Comparison of ENCODE assay signal across 8 cellular contexts in the genomic region with DNA sequence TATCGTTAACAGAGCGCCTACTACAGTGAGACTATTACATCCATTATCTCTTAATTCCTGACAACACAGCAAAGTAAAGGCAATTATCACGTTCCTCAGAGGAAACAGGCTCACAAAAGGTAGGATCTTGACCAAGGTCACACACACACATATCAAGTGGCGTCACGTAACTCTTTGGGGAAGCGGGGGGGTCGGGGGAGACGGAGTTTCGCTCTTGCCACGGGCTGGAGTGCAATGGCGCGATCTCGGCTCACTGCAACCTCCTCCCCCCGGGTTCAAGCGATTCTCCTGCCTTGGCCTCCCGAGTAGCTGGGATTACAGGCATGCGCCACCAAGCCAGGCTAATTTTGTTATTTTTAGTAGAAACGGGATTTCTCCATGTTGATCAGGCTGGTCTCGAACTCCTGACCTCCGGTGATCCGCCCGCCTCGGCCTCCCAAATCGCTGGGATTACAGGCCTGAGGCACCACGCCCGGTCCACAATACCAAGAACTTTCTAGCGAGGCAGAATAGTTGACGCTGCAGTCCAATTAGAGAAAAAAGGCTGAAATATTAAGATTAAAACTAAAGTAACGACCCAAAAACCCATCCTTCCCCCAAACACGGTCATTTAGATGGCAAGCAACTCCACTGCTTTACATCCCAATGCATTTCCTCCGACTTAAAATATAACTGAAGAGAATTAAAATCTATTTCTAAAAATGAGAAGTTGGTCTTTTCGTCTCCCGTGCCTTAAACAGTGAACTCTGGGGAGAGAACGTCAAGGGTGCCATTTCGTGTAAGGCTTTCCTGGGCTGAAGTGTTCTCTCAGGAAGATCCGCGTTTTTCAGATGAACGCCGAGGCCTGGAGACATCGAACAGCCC. TPM values are rescaled to one million over a fixed set of nuclear protein-coding genes. Genes with fewer than 3 reads are reported as not detected.
DNase-seq lines count a peak whose midpoint lies in the region; ATAC-seq and TF ChIP-seq lines count a peak whose summit lies in the region.

No MANE protein-coding gene starts in this region.

- peak overlapping the region; percentile 99 to 100 (median 99) for H3K27ac ChIP-seq in esophagus muscularis mucosa (replicated peaks in 1 of 4)
- H3K27ac ChIP-seq in thyroid gland = peak overlapping the region; percentile 100

- peak; percentile 55 for DNase-seq in GM10266 (ENCODE audit: extremely low spot score)
- peak; percentile 14 for DNase-seq in NCI-H2227 (lab: John Stamatoyannopoulos, UW; ENCODE audit: unreplicated experiment)
- DNase-seq in activated CD8-positive, alpha-beta memory T cell treated with anti-CD3 and anti-CD28 coated beads, Interleukin-2, amount 50 U/mL, for 1 hour (ENCODE audit: extremely low read depth) = peak; percentile 14
- DNase-seq in esophagus muscularis mucosa (ENCODE audit: extremely low spot score) = no peak
- peak; percentile 60 to 63 for DNase-seq in thyroid gland
- no peak for DNase-seq in NCI-H2107 treated with DMSO at 0.1 percent for 48 hours (lab: John Stamatoyannopoulos, UW; ENCODE audit: unreplicated experiment)

- WGBS in esophagus muscularis mucosa = under 1% methylated on average over 35 of the region's 40 CpGs
- WGBS in thyroid gland, 2 donors = 2% methylated on average over 38 of the region's 40 CpGs

- TF ChIP-seq CTCF in GM10266 (IDR thresholded peaks at IDR 0.05; ENCODE audit: control insufficient read depth, insufficient read depth, low read depth, missing control alignments) (no peak), esophagus muscularis mucosa (IDR thresholded peaks at IDR 0.05) (no peak), thyroid gland (IDR thresholded peaks at IDR 0.05) (no peak)

- no peak overlapping the region for H2AFZ ChIP-seq in neuron (ENCODE audit: low read depth, low read length)

- no peak for TF ChIP-seq POLR2A in esophagus muscularis mucosa (IDR thresholded peaks at IDR 0.05; ENCODE audit: low read depth)
- TF ChIP-seq POLR2A in thyroid gland (IDR thresholded peaks at IDR 0.05) = peak in 1 of 2 donors; percentile 30

- no peak for TF ChIP-seq EP300 in esophagus muscularis mucosa (IDR thresholded peaks at IDR 0.05)

- H3K4me1 ChIP-seq in esophagus muscularis mucosa = peaks cover 38 to 58% (median 55%) of the 10 kb centered on the region in 4 donors
- peaks cover 26% of the 10 kb centered on the region for H3K4me1 ChIP-seq in neuron (ENCODE audit: insufficient read depth, low read length)
- peaks cover 40 to 57% of the 10 kb centered on the region in 2 donors for H3K4me1 ChIP-seq in thyroid gland

- H3K9me3 ChIP-seq in esophagus muscularis mucosa (no peaks in the 10 kb centered on the region), neuron (ENCODE audit: low read length) (no peaks in the 10 kb centered on the region), thyroid gland (no peaks in the 10 kb centered on the region)

- H3K4me3 ChIP-seq in esophagus muscularis mucosa = peak overlapping the region; percentile 80 to 92 (median 86)
- peak overlapping the region; percentile 96 for H3K4me3 ChIP-seq in neuron (ENCODE audit: low read length)
- H3K4me3 ChIP-seq in thyroid gland (replicated peaks in 1 of 3) = peak overlapping the region; percentile 81 to 99 (median 97)

- H3K36me3 ChIP-seq in esophagus muscularis mucosa = peaks cover 5 to 33% (median 16%) of the 10 kb centered on the region in 4 donors
- H3K36me3 ChIP-seq in neuron (ENCODE audit: insufficient read depth, low read length) = peaks cover 47% of the 10 kb centered on the region
- peaks cover 4 to 9% of the 10 kb centered on the region in 2 donors for H3K36me3 ChIP-seq in thyroid gland

- intact Hi-C loops in esophagus muscularis mucosa (cut with DNase I) (loop anchor here (2.0 to 10.0 kb wide), 2 partner anchors 66 to 110 kb away; partner anchors contain the start of gene DMC1), thyroid gland (cut with DNase I) (no loop called here)

- no peak for ATAC-seq in HG03097 (IDR thresholded peaks at IDR 0.05; ENCODE audit: low FRiP score, unreplicated experiment)

- H3K27me3 ChIP-seq in esophagus muscularis mucosa = no peaks in the 10 kb centered on the region
- no peaks in the 10 kb centered on the region for H3K27me3 ChIP-seq in neuron (ENCODE audit: insufficient read depth, low read length)
- no peaks in the 10 kb centered on the region for H3K27me3 ChIP-seq in thyroid gland

RNA-seq across cellular contexts. Expression of gene DDX17, which starts 1.1 kb away (rescaled TPM):
- total RNA-seq in esophagus muscularis mucosa (1,000 to 10,000 TPM in 1 of 4 donors, 100 to 1,000 TPM in 3; 327 to 1,333 (median 592) TPM), thyroid gland (1,000 to 10,000 TPM in 1 of 4 donors, 100 to 1,000 TPM in 3; 594 to 1,014 (median 833) TPM)

RNA-seq across cellular contexts. Expression of gene KDELR3, which starts 37.1 kb away (rescaled TPM):
- total RNA-seq in esophagus muscularis mucosa (10 to 100 TPM in 1 of 4 donors, 1 to 10 TPM in 3; 3.5 to 12.9 (median 7.0) TPM), thyroid gland (10 to 100 TPM in 2 of 4 donors, 1 to 10 TPM in 2; 7.5 to 14.4 (median 11.8) TPM)

RNA-seq across cellular contexts. Expression of gene KCNJ4, which starts 50.0 kb away (rescaled TPM):
- total RNA-seq in esophagus muscularis mucosa (not detected), thyroid gland (not detected)

Comparison
In these comparisons a context has a peak if more than half of its experiments do, and no peak if none do; other contexts are left out.
1. DNase-seq: peak in GM10266 (single experiment), NCI-H2227 (single experiment), activated CD8-positive, alpha-beta memory T cell treated with anti-CD3 and anti-CD28 coated beads, Interleukin-2, amount 50 U/mL, for 1 hour (single experiment) and thyroid gland (2 of 2); none in esophagus muscularis mucosa (single experiment) and NCI-H2107 treated with DMSO at 0.1 percent for 48 hours (single experiment).
2. Peak in every context shown above with its lines, with median percentiles within 50 percentile points of each other: H3K4me3 ChIP-seq.